Comparison of ENCODE assay signal across 17 cellular contexts in genomic region chr2:222878284-222878876, GRCh38. TPM values are rescaled to one million over a fixed set of nuclear protein-coding genes. Genes with fewer than 3 reads are reported as not detected.
A peak's percentile ranks its signal among the peaks of the same experiment; 100 is the strongest.
DNase-seq lines count a peak whose midpoint lies in the region; ATAC-seq and TF ChIP-seq lines count a peak whose summit lies in the region.
"Had no signal": no experiment of that assay in that cellular context is flagged by ENCODE, and none has a peak within 500 bp of the region (broad histone marks: within the 10 kb centered on the region; RNA-seq: fewer than 3 reads in every experiment).

No MANE protein-coding gene starts in this region.

- no peak for TF ChIP-seq CTCF in left ventricle myocardium inferior (IDR thresholded peaks at IDR 0.05; ENCODE audit: borderline replicate concordance)
- TF ChIP-seq CTCF in heart left ventricle (IDR thresholded peaks at IDR 0.05): no peak
- TF ChIP-seq CTCF in body of pancreas (IDR thresholded peaks at IDR 0.05): no peak
- no peak for TF ChIP-seq CTCF in lower lobe of right lung (IDR thresholded peaks at IDR 0.05)
- TF ChIP-seq CTCF in upper lobe of right lung (IDR thresholded peaks at IDR 0.05): no peak

- DNase-seq in left ventricle myocardium inferior: no peak
- DNase-seq in heart left ventricle: no peak
- DNase-seq in body of pancreas: peak in 2 of 4 donors; percentile 19 to 20
- no peak for DNase-seq in lower lobe of right lung
- DNase-seq in upper lobe of right lung: no peak
- DNase-seq in SHP77 (lab: John Stamatoyannopoulos, UW): no peak
- DNase-seq in DMS79 (lab: John Stamatoyannopoulos, UW): no peak
- no peak for DNase-seq in NAMALWA (ENCODE audit: low spot score)
- DNase-seq: activated CD4-positive, alpha-beta T cell treated with anti-CD3 and anti-CD28 coated beads, Interleukin-2, amount 50 U/mL, for 1 hour; activated naive CD4-positive, alpha-beta T cell treated with anti-CD3 and anti-CD28 coated beads, Interleukin-2, amount 50 U/mL, for 16 hours; activated T-cell treated with anti-CD3 and anti-CD28 coated beads for 4 hours; CD8-positive, alpha-beta memory T cell; Kasumi-1; NCI-H1436; NCI-H345; SK-N-SH; stimulated activated naive CD4-positive, alpha-beta T cell had no signal

- 79 to 87% (median 84%) methylated on average over 5 of the region's 5 CpGs for WGBS in heart left ventricle, 4 donors
- 49 to 53% methylated on average over 5 of the region's 5 CpGs for WGBS in body of pancreas, 2 donors

- H3K27ac ChIP-seq in left ventricle myocardium inferior (replicated peaks) (peak overlapping the region; percentile 43), heart left ventricle (no peak overlapping the region), body of pancreas (peak overlapping the region in 1 of 4 donors; percentile 7), lower lobe of right lung (no peak overlapping the region), upper lobe of right lung (no peak overlapping the region)

- intact Hi-C loops in left ventricle myocardium inferior (cut with micrococcal nuclease) (no loop called here), heart left ventricle (cut with DNase I) (no loop called here), body of pancreas (cut with DNase I) (no loop called here), lower lobe of right lung (cut with DNase I) (no loop called here), upper lobe of right lung (cut with DNase I) (no loop called here)

- no peak for ATAC-seq in heart left ventricle
- peak; percentile 56 for ATAC-seq in body of pancreas
- ATAC-seq in lower lobe of right lung: peak; percentile 73 to 94
- peak; percentile 89 for ATAC-seq in upper lobe of right lung

- H3K4me3 ChIP-seq in left ventricle myocardium inferior (no peak overlapping the region), heart left ventricle (no peak overlapping the region), body of pancreas (no peak overlapping the region), lower lobe of right lung (no peak overlapping the region), upper lobe of right lung (no peak overlapping the region)

- H3K27me3 ChIP-seq in left ventricle myocardium inferior (ENCODE audit: low read depth) (no peaks in the 10 kb centered on the region), heart left ventricle (no peaks in the 10 kb centered on the region), body of pancreas (no peaks in the 10 kb centered on the region), lower lobe of right lung (ENCODE audit: low read depth) (no peaks in the 10 kb centered on the region), upper lobe of right lung (no peaks in the 10 kb centered on the region)

- no peaks in the 10 kb centered on the region for H3K9me3 ChIP-seq in left ventricle myocardium inferior (replicated peaks)
- no peaks in the 10 kb centered on the region for H3K9me3 ChIP-seq in heart left ventricle
- H3K9me3 ChIP-seq in body of pancreas: no peaks in the 10 kb centered on the region
- no peaks in the 10 kb centered on the region for H3K9me3 ChIP-seq in lower lobe of right lung
- no peaks in the 10 kb centered on the region for H3K9me3 ChIP-seq in upper lobe of right lung
- H3K9me3 ChIP-seq: SK-N-SH had no signal

- H3K36me3 ChIP-seq in left ventricle myocardium inferior: no peaks in the 10 kb centered on the region
- H3K36me3 ChIP-seq in heart left ventricle: no peaks in the 10 kb centered on the region
- no peaks in the 10 kb centered on the region for H3K36me3 ChIP-seq in body of pancreas (replicated peaks in 1 of 2; ENCODE audit: insufficient read depth in 1 of 2, low read depth in 2 of 2)
- H3K36me3 ChIP-seq in lower lobe of right lung: no peaks in the 10 kb centered on the region
- no peaks in the 10 kb centered on the region for H3K36me3 ChIP-seq in upper lobe of right lung

- H3K4me1 ChIP-seq in left ventricle myocardium inferior (peaks cover 75% of the 10 kb centered on the region), heart left ventricle (peaks cover 2 to 63% (median 30%) of the 10 kb centered on the region in 12 donors), body of pancreas (peaks cover 33% of the 10 kb centered on the region), lower lobe of right lung (peaks cover 38% of the 10 kb centered on the region), upper lobe of right lung (peaks cover 6% of the 10 kb centered on the region)

- TF ChIP-seq POLR2A in heart left ventricle (IDR thresholded peaks at IDR 0.05): no peak
- TF ChIP-seq POLR2A in body of pancreas (IDR thresholded peaks at IDR 0.05): no peak

RNA-seq across cellular contexts. Expression of gene ACSL3, which starts 17.5 kb away (rescaled TPM):
- total RNA-seq in left ventricle myocardium inferior (50.1 TPM), heart left ventricle (10 to 100 TPM; 44.5 to 56.8 (median 52.4) TPM), body of pancreas (10 to 100 TPM; 24.6 to 60.0 TPM), lower lobe of right lung (74.2 TPM), upper lobe of right lung (91.5 TPM)
- 10 to 100 TPM; 12.0 to 30.8 TPM for polyA plus RNA-seq in heart left ventricle

Comparison
In these comparisons a context has a peak if more than half of its experiments do, and no peak if none do; other contexts are left out.
1. ATAC-seq: peak in body of pancreas (single experiment), lower lobe of right lung (2 of 2) and upper lobe of right lung (single experiment); none in heart left ventricle (0 of 4).